In the genomic region with DNA sequence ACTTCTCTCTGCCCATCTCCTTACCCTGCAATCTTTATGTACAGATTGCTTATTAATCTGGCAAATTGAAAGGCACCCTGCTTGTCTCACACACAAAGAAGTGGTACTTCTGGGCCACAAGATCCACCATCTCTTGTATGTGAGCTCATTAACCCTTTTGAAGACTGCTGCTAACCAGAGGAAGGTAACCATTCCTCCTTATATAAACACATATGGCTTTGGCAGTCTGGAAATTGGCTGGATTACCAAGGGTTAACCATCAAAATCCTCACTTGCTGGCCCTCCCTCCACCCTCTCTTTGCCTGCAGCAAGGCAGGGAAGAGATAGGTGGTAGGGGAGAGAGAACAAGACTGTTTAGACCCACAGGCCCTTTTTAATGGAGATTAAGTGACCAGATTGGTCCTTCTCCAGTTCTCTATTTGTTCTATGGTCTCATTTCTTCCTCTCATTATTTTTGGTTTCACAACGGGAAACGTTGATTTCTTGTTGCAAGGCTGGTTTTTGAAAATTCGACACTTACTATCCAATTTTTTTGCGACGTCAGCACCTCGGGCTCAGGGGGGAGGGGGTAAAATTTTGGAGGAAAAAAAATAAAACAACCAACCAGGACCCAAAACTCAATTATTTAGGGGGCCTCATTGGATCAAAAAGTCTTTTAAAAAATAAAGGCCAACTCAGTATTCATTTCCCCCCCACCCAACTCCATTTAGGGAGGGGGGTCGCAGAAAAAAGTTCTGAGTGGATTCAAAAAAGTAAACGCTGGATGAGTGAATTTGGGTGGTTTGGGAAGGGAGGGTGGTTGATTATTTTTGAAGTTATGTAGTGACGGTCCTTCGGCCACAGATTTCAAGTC, we compare ENCODE assay signal across 6 cellular contexts. TPM values are rescaled to one million over a fixed set of nuclear protein-coding genes. Genes with fewer than 3 reads are reported as not detected.
A peak's percentile ranks its signal among the peaks of the same experiment; 100 is the strongest.
DNase-seq lines count a peak whose midpoint lies in the region; FAIRE-seq and TF ChIP-seq lines count a peak whose summit lies in the region.

No MANE protein-coding gene starts in this region.

- TF ChIP-seq CTCF in SU-DHL-6 (IDR thresholded peaks at IDR 0.05; ENCODE audit: insufficient read depth, low read length, poor library complexity, severe bottlenecking) (no peak), fibroblast of mammary gland (conservative IDR thresholded peaks at IDR 0.05; ENCODE audit: control insufficient read depth, insufficient read depth, low read depth, low read length) (no peak)

- H3K4me3 ChIP-seq in SU-DHL-6 (ENCODE audit: insufficient read depth, low read length, poor library complexity, severe bottlenecking) (peak overlapping the region; percentile 91), fibroblast of mammary gland (ENCODE audit: control insufficient read depth, low read depth, low read length) (peak overlapping the region; percentile 99), skin epidermis (peak overlapping the region; percentile 58 to 97 (median 80))

- H3K27me3 ChIP-seq in SU-DHL-6 (ENCODE audit: low read length): no peaks in the 10 kb centered on the region

- H3K9me3 ChIP-seq in SU-DHL-6 (ENCODE audit: insufficient read depth, low read length): no peaks in the 10 kb centered on the region

- peak overlapping the region; percentile 88 for H3K4me2 ChIP-seq in SU-DHL-6 (ENCODE audit: low read depth, low read length, poor library complexity, severe bottlenecking)

- peaks cover 21% of the 10 kb centered on the region for H3K36me3 ChIP-seq in SU-DHL-6 (ENCODE audit: low read length)

- FAIRE-seq in frontal cortex (lab: Jason Lieb, UNC): no peak

- H3K9me2 ChIP-seq in SU-DHL-6 (replicated peaks; ENCODE audit: insufficient read depth, low read length): no peaks in the 10 kb centered on the region

- peaks cover 55% of the 10 kb centered on the region for H3F3A ChIP-seq in SU-DHL-6 (ENCODE audit: insufficient read depth)

- DNase-seq in activated CD4-positive, alpha-beta T cell treated with anti-CD3 and anti-CD28 coated beads for 4 hours: peak; percentile 28 to 31
- no peak for DNase-seq in activated CD4-positive, alpha-beta T cell treated with anti-CD3 and anti-CD28 coated beads, Interleukin-2, amount 50 U/mL, for 48 hours
- DNase-seq in fibroblast of mammary gland (ENCODE audit: low read depth) (peak; percentile 40), frontal cortex (ENCODE audit: low spot score in 2 of 2) (no peak)

- H3K79me2 ChIP-seq in SU-DHL-6 (ENCODE audit: insufficient read depth, low read length): peaks cover 56% of the 10 kb centered on the region

- H3K9ac ChIP-seq in SU-DHL-6 (ENCODE audit: low read length): peak overlapping the region; percentile 93

- peak overlapping the region; percentile 91 for H3K27ac ChIP-seq in SU-DHL-6 (ENCODE audit: low read depth, low read length)
- H3K27ac ChIP-seq in skin epidermis: peak overlapping the region; percentile 60 to 100 (median 97)

- H4K20me1 ChIP-seq in SU-DHL-6 (ENCODE audit: low read depth, low read length): no peaks in the 10 kb centered on the region

- no peak overlapping the region for H2AFZ ChIP-seq in SU-DHL-6 (ENCODE audit: low read depth, low read length, severe bottlenecking)

RNA-seq across cellular contexts. Expression of gene PPP1R10, which starts 0.9 kb away (rescaled TPM):
- total RNA-seq in frontal cortex: 43.6 TPM

RNA-seq across cellular contexts. Expression of gene MRPS18B, which starts 1.5 kb away (rescaled TPM):
- total RNA-seq in frontal cortex: 53.0 TPM

RNA-seq across cellular contexts. Expression of gene ATAT1, which starts 10.5 kb away (rescaled TPM):
- 40.4 TPM for total RNA-seq in frontal cortex

RNA-seq across cellular contexts. Expression of gene C6orf136, which starts 30.7 kb away (rescaled TPM):
- 23.2 TPM for total RNA-seq in frontal cortex

RNA-seq across cellular contexts. Expression of gene ABCF1, which starts 44.9 kb away (rescaled TPM):
- total RNA-seq in frontal cortex: 18.8 TPM

Comparison
In these comparisons a context has a peak if more than half of its experiments do, and no peak if none do; other contexts are left out.
1. DNase-seq: peak in activated CD4-positive, alpha-beta T cell treated with anti-CD3 and anti-CD28 coated beads for 4 hours (2 of 2) and fibroblast of mammary gland (single experiment); none in activated CD4-positive, alpha-beta T cell treated with anti-CD3 and anti-CD28 coated beads, Interleukin-2, amount 50 U/mL, for 48 hours (0 of 2) and frontal cortex (0 of 2).
2. Peak in every context shown above with its lines, with median percentiles within 50 percentile points of each other: H3K4me3 ChIP-seq.